Comparison of ENCODE assay signal across 23 cellular contexts in genomic region chr5:148465381-148466290, GRCh38.
A peak's percentile ranks its signal among the peaks of the same experiment; 100 is the strongest.
DNase-seq lines count a peak whose midpoint lies in the region; ATAC-seq and TF ChIP-seq lines count a peak whose summit lies in the region.
"Had no signal": no experiment of that assay in that cellular context is flagged by ENCODE, and none has a peak within 500 bp of the region (broad histone marks: within the 10 kb centered on the region; RNA-seq: fewer than 3 reads in every experiment).

No MANE protein-coding gene starts in this region.

- no peaks in the 10 kb centered on the region for H3K79me1 ChIP-seq in mesenchymal stem cell (replicated peaks; ENCODE audit: low read length, poor library complexity, severe bottlenecking)

- peaks cover 22% of the 10 kb centered on the region for H3K4me1 Mint-ChIP-seq in CD14-positive monocyte
- H3K4me1 Mint-ChIP-seq in activated CD8-positive, alpha-beta memory T cell treated with anti-CD3 and anti-CD28 coated beads, Interleukin-2, amount 10 ng/mL, durations not matched to agents 7 days and 5 days = no peaks in the 10 kb centered on the region
- H3K4me1 Mint-ChIP-seq: activated CD4-positive, alpha-beta T cell treated with anti-CD3 and anti-CD28 coated beads for 36 hours; nephron progenitor cell had no signal

- no peak overlapping the region for H4K8ac ChIP-seq in mesenchymal stem cell (ENCODE audit: low read length)

- H3K27me3 ChIP-seq in mesenchymal stem cell (ENCODE audit: control insufficient read depth in 1 of 2, insufficient read depth in 1 of 2, low read length in 2 of 2) = no peaks in the 10 kb centered on the region
- no peaks in the 10 kb centered on the region for H3K27me3 ChIP-seq in vagina
- H3K27me3 ChIP-seq: BLaER1 treated with 17β-estradiol and CSF1 and Interleukin-3, amounts not matched to agents 10 nM and 100 nM; brain microvascular endothelial cell had no signal

- no peaks in the 10 kb centered on the region for H3K9me3 ChIP-seq in mesenchymal stem cell (ENCODE audit: control insufficient read depth, low read length)
- H3K9me3 ChIP-seq in vagina = no peaks in the 10 kb centered on the region
- H3K9me3 ChIP-seq: A549, prostate gland had no signal

- H3K36me3 ChIP-seq in mesenchymal stem cell (ENCODE audit: control insufficient read depth in 1 of 2, insufficient read depth in 2 of 2, low read depth in 1 of 2, low read length in 2 of 2) (no peaks in the 10 kb centered on the region), vagina (no peaks in the 10 kb centered on the region)
- H3K36me3 ChIP-seq: BLaER1 treated with 17β-estradiol and CSF1 and Interleukin-3, amounts not matched to agents 10 nM and 100 nM; brain microvascular endothelial cell; prostate gland had no signal

- TF ChIP-seq CTCF in CD14-positive monocyte (IDR thresholded peaks at IDR 0.05) (no peak), fibroblast of pulmonary artery (IDR thresholded peaks at IDR 0.05; ENCODE audit: low read length, missing control alignments) (no peak), vagina (IDR thresholded peaks at IDR 0.05) (no peak)

- H4K91ac ChIP-seq in mesenchymal stem cell (ENCODE audit: low read length) = no peak overlapping the region

- intact Hi-C loops in CD14-positive monocyte (cut with micrococcal nuclease) (no loop called here), vagina (cut with DNase I) (no loop called here)

- no peak overlapping the region for H3K18ac ChIP-seq in mesenchymal stem cell (ENCODE audit: low read depth in 1 of 2, low read length in 2 of 2)

- peak overlapping the region; percentile 7 to 75 (median 28) for H3K27ac Mint-ChIP-seq in CD14-positive monocyte
- H3K27ac Mint-ChIP-seq in activated CD8-positive, alpha-beta memory T cell treated with anti-CD3 and anti-CD28 coated beads, Interleukin-2, amount 10 ng/mL, durations not matched to agents 7 days and 5 days = no peak overlapping the region
- H3K27ac Mint-ChIP-seq: activated CD4-positive, alpha-beta T cell treated with anti-CD3 and anti-CD28 coated beads for 36 hours; activated T-helper 2 cell treated with anti-CD3 and anti-CD28 coated beads, Interferon-gamma antibody, Interleukin-2, Interleukin-4, amounts not matched to agents 10 μg/mL and 5 μg/mL and 100 μg/mL, durations not matched to agents 14 hours and 24 hours and 36 hours; nephron progenitor cell had no signal

- no peak overlapping the region for H3K4me3 ChIP-seq in fibroblast of pulmonary artery (replicated peaks; ENCODE audit: low read depth, low read length)
- H3K4me3 ChIP-seq in mesenchymal stem cell (ENCODE audit: insufficient read depth in 1 of 2, low read depth in 1 of 2, low read length in 2 of 2) = no peak overlapping the region
- no peak overlapping the region for H3K4me3 ChIP-seq in vagina
- H3K4me3 ChIP-seq: A549; BLaER1 treated with 17β-estradiol and CSF1 and Interleukin-3, amounts not matched to agents 10 nM and 100 nM; prostate gland had no signal

- H3K27ac ChIP-seq in mesenchymal stem cell (ENCODE audit: low read length, poor library complexity, severe bottlenecking) (no peak overlapping the region), vagina (no peak overlapping the region)
- H3K27ac ChIP-seq: A549; BLaER1 treated with 17β-estradiol and CSF1 and Interleukin-3, amounts not matched to agents 10 nM and 100 nM; brain microvascular endothelial cell; KMS-11; prostate gland had no signal

- ATAC-seq in activated CD8-positive, alpha-beta memory T cell treated with anti-CD3 and anti-CD28 coated beads, Interleukin-2, amount 10 ng/mL, durations not matched to agents 7 days and 5 days = no peak
- ATAC-seq in HG03039 (IDR thresholded peaks at IDR 0.05; ENCODE audit: unreplicated experiment) = no peak
- ATAC-seq: A549; activated CD4-positive, alpha-beta T cell treated with anti-CD3 and anti-CD28 coated beads for 36 hours; HCT116; SK-N-SH treated with all-trans-retinoic acid at 6 μM for 48 hours had no signal

- no peak for TF ChIP-seq POLR2A in vagina (IDR thresholded peaks at IDR 0.05)

- peak overlapping the region; percentile 11 for H3K9ac ChIP-seq in mesenchymal stem cell (ENCODE audit: low read length)
- H3K9ac ChIP-seq: BLaER1 treated with 17β-estradiol and CSF1 and Interleukin-3, amounts not matched to agents 10 nM and 100 nM; KMS-11 had no signal

- WGBS in mesenchymal stem cell = 100% methylated on average over 3 of the region's 4 CpGs

- DNase-seq in CD14-positive monocyte (ENCODE audit: low spot score) (no peak), NOMO-1 treated with dmso at 0.1 percent for 144 hours (lab: John Stamatoyannopoulos, UW; ENCODE audit: unreplicated experiment) (peak; percentile 1), fibroblast of pulmonary artery (ENCODE audit: low read depth) (peak; percentile 19), mesenchymal stem cell (no peak), SHP77 (lab: John Stamatoyannopoulos, UW) (no peak), vagina (ENCODE audit: extremely low spot score in 2 of 2) (no peak)
- DNase-seq in activated CD8-positive, alpha-beta memory T cell treated with anti-CD3 and anti-CD28 coated beads, Interleukin-2, amount 10 ng/mL, durations not matched to agents 7 days and 5 days = no peak
- DNase-seq: activated CD4-positive, alpha-beta T cell treated with anti-CD3 and anti-CD28 coated beads for 36 hours; brain microvascular endothelial cell; cortex of kidney; islet precursor cell; NCI-H1105 treated with DMSO at 0.1 percent for 48 hours; NCI-H2107; NCI-H510A; nephron progenitor cell had no signal

- H3K36me3 Mint-ChIP-seq in CD14-positive monocyte = no peaks in the 10 kb centered on the region
- H3K36me3 Mint-ChIP-seq in activated CD8-positive, alpha-beta memory T cell treated with anti-CD3 and anti-CD28 coated beads, Interleukin-2, amount 10 ng/mL, durations not matched to agents 7 days and 5 days = no peaks in the 10 kb centered on the region

- no peak overlapping the region for H3K4me2 ChIP-seq in mesenchymal stem cell (ENCODE audit: low read length, poor library complexity, severe bottlenecking)
- H3K4me2 ChIP-seq: A549, KMS-11 had no signal

- CTCF ChIA-PET in activated CD8-positive, alpha-beta memory T cell treated with anti-CD3 and anti-CD28 coated beads, Interleukin-2, amount 10 ng/mL, durations not matched to agents 7 days and 5 days (lab: Charles Lee) = interaction anchor here (1.4 kb wide), 1 partner anchor 265 kb away, joined by 3 read pairs; no protein-coding TSS in a partner anchor

- H3K4me1 ChIP-seq in mesenchymal stem cell (ENCODE audit: control insufficient read depth, insufficient read depth, low read depth, low read length) = no peaks in the 10 kb centered on the region
- H3K4me1 ChIP-seq in vagina = no peaks in the 10 kb centered on the region
- H3K4me1 ChIP-seq: A549, prostate gland had no signal

- H3K27me3 Mint-ChIP-seq in CD14-positive monocyte (ENCODE audit: low read depth in 3 of 3) = peaks cover 0 to 2% (median 0%) of the 10 kb centered on the region in 3 donors
- H3K27me3 Mint-ChIP-seq in activated CD8-positive, alpha-beta memory T cell treated with anti-CD3 and anti-CD28 coated beads, Interleukin-2, amount 10 ng/mL, durations not matched to agents 7 days and 5 days = peaks cover 14% of the 10 kb centered on the region

- H3K4ac ChIP-seq in mesenchymal stem cell (ENCODE audit: low read depth in 1 of 2, low read length in 2 of 2) = no peak overlapping the region

- H2AK5ac ChIP-seq in mesenchymal stem cell (ENCODE audit: low read length, severe bottlenecking) = no peak overlapping the region

- H3K9me3 Mint-ChIP-seq in CD14-positive monocyte = peaks cover 0 to 12% (median 3%) of the 10 kb centered on the region in 7 donors
- H3K9me3 Mint-ChIP-seq in activated CD8-positive, alpha-beta memory T cell treated with anti-CD3 and anti-CD28 coated beads, Interleukin-2, amount 10 ng/mL, durations not matched to agents 7 days and 5 days (ENCODE audit: low read depth) = no peaks in the 10 kb centered on the region
- H3K9me3 Mint-ChIP-seq: activated T-helper 2 cell treated with anti-CD3 and anti-CD28 coated beads, Interferon-gamma antibody, Interleukin-2, Interleukin-4, amounts not matched to agents 10 μg/mL and 5 μg/mL and 100 μg/mL, durations not matched to agents 14 hours and 24 hours and 36 hours; nephron progenitor cell had no signal

- H3K23ac ChIP-seq in mesenchymal stem cell (ENCODE audit: low read length in 2 of 2) = no peak overlapping the region

- no peak overlapping the region for H2BK12ac ChIP-seq in mesenchymal stem cell (ENCODE audit: low read length in 2 of 2)

- H3K14ac ChIP-seq in mesenchymal stem cell (ENCODE audit: low read length in 2 of 2) = no peak overlapping the region

- H2BK5ac ChIP-seq in mesenchymal stem cell (ENCODE audit: low read depth, low read length, poor library complexity, severe bottlenecking) = no peak overlapping the region

- no peak overlapping the region for H2AFZ ChIP-seq in mesenchymal stem cell (ENCODE audit: low read depth, low read length)

- H2BK120ac ChIP-seq in mesenchymal stem cell (ENCODE audit: low read depth, low read length) = no peak overlapping the region

- no peak overlapping the region for H2BK15ac ChIP-seq in mesenchymal stem cell (ENCODE audit: low read depth, poor library complexity, severe bottlenecking)

- H3K4me3 Mint-ChIP-seq in CD14-positive monocyte = peak overlapping the region; percentile 58 to 89
- H3K4me3 Mint-ChIP-seq in activated CD8-positive, alpha-beta memory T cell treated with anti-CD3 and anti-CD28 coated beads, Interleukin-2, amount 10 ng/mL, durations not matched to agents 7 days and 5 days = no peak overlapping the region
- H3K4me3 Mint-ChIP-seq: activated CD4-positive, alpha-beta T cell treated with anti-CD3 and anti-CD28 coated beads for 36 hours; nephron progenitor cell had no signal

Comparison
In these comparisons a context has a peak if more than half of its experiments do, and no peak if none do; other contexts are left out.
1. DNase-seq: peak in NOMO-1 treated with dmso at 0.1 percent for 144 hours (single experiment) and fibroblast of pulmonary artery (single experiment); none in CD14-positive monocyte (single experiment), mesenchymal stem cell (single experiment), activated CD8-positive, alpha-beta memory T cell treated with anti-CD3 and anti-CD28 coated beads, Interleukin-2, amount 10 ng/mL, durations not matched to agents 7 days and 5 days (single experiment), SHP77 (0 of 2) and vagina (0 of 2).